10 cellular contexts compared by ENCODE assay signal in the genomic region with DNA sequence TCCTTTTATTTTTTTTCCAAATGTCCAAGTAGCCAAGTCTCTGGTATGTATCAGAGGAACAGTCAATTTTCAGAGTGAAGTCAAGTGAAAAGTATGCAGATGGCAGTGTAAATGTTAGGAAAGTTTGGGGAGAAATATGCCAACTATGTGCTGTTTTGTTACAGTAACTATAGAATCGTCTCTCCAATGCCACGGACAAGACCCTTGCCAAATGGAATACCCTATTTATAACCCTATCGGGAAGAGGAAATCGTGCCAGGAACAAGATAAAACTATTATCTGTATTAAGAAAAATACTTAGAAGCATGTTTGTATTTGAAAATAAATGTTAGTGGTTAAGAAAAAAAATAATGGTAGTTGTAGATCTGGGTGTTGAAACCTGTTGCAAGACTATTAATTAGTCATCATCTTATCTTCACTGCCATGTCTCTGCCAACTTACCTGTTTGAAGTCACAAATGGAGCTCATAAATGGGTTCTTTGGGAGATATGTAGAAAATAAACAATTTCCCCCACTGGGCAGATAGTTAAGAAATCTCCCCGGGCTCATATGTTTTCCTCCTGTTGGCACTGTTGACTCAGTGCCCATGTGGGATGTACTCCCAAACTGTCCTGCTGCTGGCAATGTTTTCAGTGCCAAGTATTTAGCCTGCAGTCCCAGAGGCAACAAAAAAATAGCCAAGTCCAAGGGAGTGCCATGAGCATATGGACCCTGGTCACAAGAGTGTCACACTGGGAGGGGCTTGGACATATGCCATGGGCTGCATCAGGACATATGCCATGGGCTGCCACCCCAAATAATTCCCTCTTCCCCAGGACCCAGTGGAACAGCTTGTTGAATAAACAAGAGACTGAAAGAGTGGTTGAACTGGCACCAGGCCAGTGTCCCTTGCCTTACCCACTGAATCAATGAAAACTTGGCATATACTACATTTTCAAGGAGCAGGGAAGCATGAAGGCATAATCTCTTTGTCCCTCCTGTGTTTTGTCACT.
DNase-seq lines count a peak whose midpoint lies in the region; ATAC-seq, FAIRE-seq and TF ChIP-seq lines count a peak whose summit lies in the region.
"Had no signal": no experiment of that assay in that cellular context is flagged by ENCODE, and none has a peak within 500 bp of the region (broad histone marks: within the 10 kb centered on the region; RNA-seq: fewer than 3 reads in every experiment).

No MANE protein-coding gene starts in this region.

- no peak overlapping the region for H3K4ac ChIP-seq in H9 (ENCODE audit: low read depth, low read length)

- no peak overlapping the region for H3K23ac ChIP-seq in H9 (ENCODE audit: insufficient read length, low read depth, low read length)

- H3K36me3 ChIP-seq in endothelial cell of umbilical vein (ENCODE audit: control insufficient read depth in 2 of 2, extremely low read depth in 1 of 2, insufficient read depth in 2 of 2, low read length in 2 of 2) (no peaks in the 10 kb centered on the region), osteoblast (ENCODE audit: insufficient read depth, low read length) (no peaks in the 10 kb centered on the region), MM.1S (replicated peaks; ENCODE audit: insufficient read depth, low read length) (no peaks in the 10 kb centered on the region), spleen (no peaks in the 10 kb centered on the region)

- H3K9me3 Mint-ChIP-seq in H9: no peaks in the 10 kb centered on the region
- no peaks in the 10 kb centered on the region for H3K9me3 Mint-ChIP-seq in activated T-cell treated with anti-CD3 and anti-CD28 coated beads, Interleukin-2, amount 50 U/mL, for 72 hours
- H3K9me3 Mint-ChIP-seq: central memory CD8-positive, alpha-beta T cell had no signal

- H3K23me2 ChIP-seq in H9 (ENCODE audit: insufficient read length, low read depth, low read length, poor library complexity, severe bottlenecking): no peaks in the 10 kb centered on the region

- no peak overlapping the region for H3K4me2 ChIP-seq in endothelial cell of umbilical vein (ENCODE audit: insufficient read depth, low read length)
- peak overlapping the region; percentile 64 for H3K4me2 ChIP-seq in osteoblast (ENCODE audit: insufficient read depth, low read length)
- H3K4me2 ChIP-seq in H9 (ENCODE audit: insufficient read depth, insufficient read length, low read length): no peak overlapping the region
- no peak overlapping the region for H3K4me2 ChIP-seq in MM.1S (ENCODE audit: low read depth, low read length)

- intact Hi-C loops in endothelial cell of umbilical vein (cut with micrococcal nuclease): no loop called here
- intact Hi-C loops in spleen (cut with DNase I; ENCODE audit: low total_unique reads): no loop called here

- H2BK15ac ChIP-seq in H9 (ENCODE audit: low read depth, low read length): no peak overlapping the region

- no peak overlapping the region for H3K9ac ChIP-seq in endothelial cell of umbilical vein (replicated peaks; ENCODE audit: extremely low read depth, insufficient read depth, low read length)
- no peak overlapping the region for H3K9ac ChIP-seq in H9 (ENCODE audit: extremely low read depth, insufficient read length, low read length)
- no peak overlapping the region for H3K9ac ChIP-seq in MM.1S (ENCODE audit: low read length)

- no peak overlapping the region for H2BK5ac ChIP-seq in H9 (ENCODE audit: insufficient read length, low read length)

- H2BK12ac ChIP-seq in H9 (ENCODE audit: insufficient read length, low read depth, low read length): no peak overlapping the region

- peak overlapping the region in 1 of 3 experiments; percentile 30; a peak in 2 of 7 replicates for H3K27ac Mint-ChIP-seq in H9
- H3K27ac Mint-ChIP-seq in activated T-cell treated with anti-CD3 and anti-CD28 coated beads, Interleukin-2, amount 50 U/mL, for 72 hours: no peak overlapping the region

- no peak overlapping the region for H2BK20ac ChIP-seq in H9 (ENCODE audit: low read depth, low read length, poor library complexity, severe bottlenecking)

- no TSS peak for BruUV-seq in endothelial cell of umbilical vein (replicated peaks; lab: Mats Ljungman, UMichigan)

- ATAC-seq in activated T-cell treated with anti-CD3 and anti-CD28 coated beads, Interleukin-2, amount 50 U/mL, for 72 hours (replicated peaks in 1 of 2): no peak

- H3K36me3 Mint-ChIP-seq in H9 (ENCODE audit: insufficient read depth in 1 of 3, low read depth in 3 of 3): no peaks in the 10 kb centered on the region
- H3K36me3 Mint-ChIP-seq in activated T-cell treated with anti-CD3 and anti-CD28 coated beads, Interleukin-2, amount 50 U/mL, for 72 hours (ENCODE audit: insufficient read depth in 2 of 2): no peaks in the 10 kb centered on the region

- H2AK5ac ChIP-seq in H9 (ENCODE audit: insufficient read length, low read length): no peak overlapping the region

- CTCF ChIA-PET in endothelial cell of umbilical vein (lab: Charles Lee): no interaction called here

- H2BK120ac ChIP-seq in H9 (ENCODE audit: low read depth, low read length, poor library complexity, severe bottlenecking): no peak overlapping the region

- H3K9me3 ChIP-seq in endothelial cell of umbilical vein (replicated peaks; ENCODE audit: control insufficient read depth, insufficient read depth, low read length) (no peaks in the 10 kb centered on the region), osteoblast (ENCODE audit: low read depth, low read length) (no peaks in the 10 kb centered on the region), H9 (ENCODE audit: control insufficient read depth, low read depth, low read length) (no peaks in the 10 kb centered on the region), MM.1S (replicated peaks; ENCODE audit: insufficient read depth, low read length) (no peaks in the 10 kb centered on the region), spleen (no peaks in the 10 kb centered on the region)

- H3K14ac ChIP-seq in H9 (ENCODE audit: insufficient read depth, low read length): no peak overlapping the region

- dilution Hi-C loops in endothelial cell of umbilical vein (cut with MboI; ENCODE audit: extremely low pct_ligation_motif_present, low sequenced_read_pairs): no loop called here

- no peak overlapping the region for H3K27ac ChIP-seq in endothelial cell of umbilical vein (ENCODE audit: insufficient read depth, low read depth, low read length)
- peak overlapping the region; percentile 82 for H3K27ac ChIP-seq in osteoblast (ENCODE audit: low read depth, low read length)
- no peak overlapping the region for H3K27ac ChIP-seq in H9 (ENCODE audit: insufficient read length, low read depth, low read length)
- H3K27ac ChIP-seq in MM.1S (ENCODE audit: low read length): no peak overlapping the region
- H3K27ac ChIP-seq in spleen: no peak overlapping the region

- H3K27me3 ChIP-seq in endothelial cell of umbilical vein (ENCODE audit: control insufficient read depth in 2 of 2, insufficient read depth in 2 of 2, low read length in 2 of 2): no peaks in the 10 kb centered on the region
- no peaks in the 10 kb centered on the region for H3K27me3 ChIP-seq in osteoblast (ENCODE audit: insufficient read depth, low read length)
- H3K27me3 ChIP-seq in H9 (ENCODE audit: insufficient read depth, low read length): no peaks in the 10 kb centered on the region
- no peaks in the 10 kb centered on the region for H3K27me3 ChIP-seq in MM.1S (replicated peaks; ENCODE audit: insufficient read depth, low read length)
- H3K27me3 ChIP-seq in spleen (replicated peaks in 1 of 7): no peaks in the 10 kb centered on the region

- POLR2A ChIA-PET in endothelial cell of umbilical vein (lab: Charles Lee): no interaction called here

- H3K27me3 Mint-ChIP-seq in H9 (ENCODE audit: low read depth): no peaks in the 10 kb centered on the region
- no peaks in the 10 kb centered on the region for H3K27me3 Mint-ChIP-seq in activated T-cell treated with anti-CD3 and anti-CD28 coated beads, Interleukin-2, amount 50 U/mL, for 72 hours (ENCODE audit: low read depth)
- H3K27me3 Mint-ChIP-seq: central memory CD8-positive, alpha-beta T cell had no signal

- DNase-seq in DMS 273 (lab: John Stamatoyannopoulos, UW; ENCODE audit: unreplicated experiment) (peak; percentile 94), NCI-H226 (peak; percentile 89), endothelial cell of umbilical vein (ENCODE audit: low read depth, low spot score) (peak; percentile 28), osteoblast (ENCODE audit: insufficient read length, low spot score, missing footprints) (no peak), H9 (no peak), MM.1S (no peak), spleen (no peak)
- no peak for DNase-seq in activated T-cell treated with anti-CD3 and anti-CD28 coated beads, Interleukin-2, amount 50 U/mL, for 72 hours

- H2AFZ ChIP-seq in endothelial cell of umbilical vein (ENCODE audit: low read depth, low read length) (no peak overlapping the region), osteoblast (ENCODE audit: low read length) (no peak overlapping the region), H9 (ENCODE audit: low read length) (no peak overlapping the region), MM.1S (ENCODE audit: low read length) (no peak overlapping the region)

- H4K20me1 ChIP-seq in endothelial cell of umbilical vein (replicated peaks; ENCODE audit: control insufficient read depth, extremely low read depth, insufficient read depth, low read length) (no peaks in the 10 kb centered on the region), osteoblast (ENCODE audit: insufficient read depth, low read length) (no peaks in the 10 kb centered on the region), H9 (ENCODE audit: control insufficient read depth, insufficient read depth, insufficient read length) (no peaks in the 10 kb centered on the region), MM.1S (ENCODE audit: insufficient read depth, low read length) (no peaks in the 10 kb centered on the region)

- H3K4me3 ChIP-seq in endothelial cell of umbilical vein (replicated peaks in 1 of 3; ENCODE audit: insufficient read depth in 1 of 3, low read depth in 1 of 3, low read length in 3 of 3) (no peak overlapping the region), osteoblast (ENCODE audit: insufficient read depth, low read length) (peak overlapping the region; percentile 6), MM.1S (ENCODE audit: low read length) (no peak overlapping the region), spleen (no peak overlapping the region)

- H3K4me1 ChIP-seq in endothelial cell of umbilical vein (ENCODE audit: control insufficient read depth, extremely low read depth, insufficient read depth, low read length): no peaks in the 10 kb centered on the region
- peaks cover 54% of the 10 kb centered on the region for H3K4me1 ChIP-seq in osteoblast (ENCODE audit: insufficient read depth, low read length)
- H3K4me1 ChIP-seq in H9 (ENCODE audit: insufficient read depth, low read length): no peaks in the 10 kb centered on the region; the same call in 1 of the 2 replicates
- no peaks in the 10 kb centered on the region for H3K4me1 ChIP-seq in MM.1S (ENCODE audit: low read length)
- peaks cover 0 to 3% (median 0%) of the 10 kb centered on the region in 6 donors for H3K4me1 ChIP-seq in spleen

- no peak overlapping the region for H3K18ac ChIP-seq in H9 (ENCODE audit: insufficient read length, low read depth, low read length)

- H3F3A ChIP-seq in MM.1S (ENCODE audit: insufficient read depth, low read length): no peaks in the 10 kb centered on the region

- H3K79me1 ChIP-seq in H9 (ENCODE audit: insufficient read depth, low read depth, low read length, poor library complexity, severe bottlenecking): no peaks in the 10 kb centered on the region

- H3K4me1 Mint-ChIP-seq in H9: peaks cover 31 to 33% of the 10 kb centered on the region in 2 experiments
- no peaks in the 10 kb centered on the region for H3K4me1 Mint-ChIP-seq in activated T-cell treated with anti-CD3 and anti-CD28 coated beads, Interleukin-2, amount 50 U/mL, for 72 hours (ENCODE audit: low read depth)
- H3K4me1 Mint-ChIP-seq: central memory CD8-positive, alpha-beta T cell had no signal

- H4K91ac ChIP-seq in H9 (ENCODE audit: insufficient read length, low read depth, low read length): no peak overlapping the region

- H4K8ac ChIP-seq in H9 (replicated peaks; ENCODE audit: insufficient read length, low read depth, low read length): no peak overlapping the region

- TF ChIP-seq CTCF in endothelial cell of umbilical vein (IDR thresholded peaks at IDR 0.05; ENCODE audit: extremely low read depth in 1 of 2, insufficient read depth in 1 of 2, low read depth in 1 of 2, low read length in 2 of 2) (no peak), osteoblast (IDR thresholded peaks at IDR 0.05; ENCODE audit: extremely low read depth, low read depth, low read length) (no peak), H9 (conservative IDR thresholded peaks at IDR 0.05) (no peak), MM.1S (IDR thresholded peaks at IDR 0.05; ENCODE audit: low read length) (no peak), spleen (IDR thresholded peaks at IDR 0.05 in 8 of 11, conservative IDR thresholded peaks at IDR 0.05 in 3 of 11) (no peak)

- H4K5ac ChIP-seq in H9 (ENCODE audit: insufficient read length, low read depth, low read length): no peak overlapping the region

- H3K4me3 Mint-ChIP-seq in H9: no peak overlapping the region
- no peak overlapping the region for H3K4me3 Mint-ChIP-seq in activated T-cell treated with anti-CD3 and anti-CD28 coated beads, Interleukin-2, amount 50 U/mL, for 72 hours
- H3K4me3 Mint-ChIP-seq: central memory CD8-positive, alpha-beta T cell had no signal

- H3K9me1 ChIP-seq in endothelial cell of umbilical vein (replicated peaks; ENCODE audit: control insufficient read depth, extremely low read depth, insufficient read depth, low read length): no peaks in the 10 kb centered on the region

- no peak for FAIRE-seq in endothelial cell of umbilical vein (lab: Jason Lieb, UNC)
- FAIRE-seq: GM12892 had no signal

- H3K56ac ChIP-seq in H9 (ENCODE audit: insufficient read length, low read depth, low read length): no peak overlapping the region

- H3K9me2 ChIP-seq in MM.1S (replicated peaks; ENCODE audit: insufficient read depth, low read length): no peaks in the 10 kb centered on the region

- no CpG with 5 or more reads among the region's 5 CpGs for WGBS in H9 (ENCODE audit: extremely low coverage, insufficient read length, low lambda C conversion rate)
- WGBS in spleen, 5 donors: 47 to 74% (median 64%) methylated on average over 5 of the region's 5 CpGs

- TF ChIP-seq POLR2A in endothelial cell of umbilical vein (IDR thresholded peaks at IDR 0.05; ENCODE audit: low read depth, low read length) (no peak), spleen (IDR thresholded peaks at IDR 0.05) (no peak)

- no peaks in the 10 kb centered on the region for H3K79me2 ChIP-seq in endothelial cell of umbilical vein (ENCODE audit: control insufficient read depth, insufficient read depth, low read length)
- H3K79me2 ChIP-seq in osteoblast (ENCODE audit: insufficient read depth, low read length): no peaks in the 10 kb centered on the region
- no peaks in the 10 kb centered on the region for H3K79me2 ChIP-seq in H9 (ENCODE audit: insufficient read depth, low read length)
- H3K79me2 ChIP-seq in MM.1S (ENCODE audit: low read length): no peaks in the 10 kb centered on the region

- H3T11ph ChIP-seq in H9 (ENCODE audit: low read length): no peak overlapping the region

Comparison
In these comparisons a context has a peak if more than half of its experiments do, and no peak if none do; other contexts are left out.
1. DNase-seq: peak in DMS 273 (single experiment), NCI-H226 (single experiment) and endothelial cell of umbilical vein (single experiment); none in osteoblast (single experiment), H9 (single experiment), MM.1S (single experiment), spleen (single experiment) and activated T-cell treated with anti-CD3 and anti-CD28 coated beads, Interleukin-2, amount 50 U/mL, for 72 hours (0 of 2).